1 cellular context compared by ENCODE assay signal in the genomic region with DNA sequence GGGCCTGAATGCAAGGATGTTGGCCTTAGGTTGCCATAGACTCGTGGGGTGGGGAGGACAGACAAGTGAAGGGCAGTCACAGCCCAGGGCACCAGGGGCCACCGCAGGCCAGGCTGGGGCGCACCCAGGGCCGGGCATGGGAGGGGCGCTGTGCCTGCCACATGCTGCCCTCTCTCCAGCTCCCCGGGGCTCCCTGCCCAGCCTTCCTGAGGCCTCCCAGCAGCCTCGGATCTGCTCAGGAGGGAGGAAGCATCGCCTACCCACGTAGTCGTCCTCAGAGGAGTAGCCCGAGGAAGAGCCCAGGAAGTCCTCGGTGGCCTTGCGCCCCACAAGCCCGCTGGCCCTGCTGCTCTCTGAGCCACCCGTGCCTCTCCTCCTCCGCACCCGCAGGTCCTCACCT.
TF ChIP-seq lines count a peak whose summit lies in the region.

No MANE protein-coding gene starts in this region.

TF ChIP-seq in GM23338, 12 proteins besides CTCF, POLR2A, EP300 and RAD21 (continued from another document):
- TF ChIP-seq ZNF462 (CRISPR knock-in tag; IDR thresholded peaks at IDR 0.05) (no peak), ZNF114 (CRISPR knock-in tag; IDR thresholded peaks at IDR 0.05) (no peak), ZNF331 (CRISPR knock-in tag; IDR thresholded peaks at IDR 0.05; ENCODE audit: low read depth) (no peak), JUNB (IDR thresholded peaks at IDR 0.05; ENCODE audit: unreplicated experiment) (no peak), EZH2 (IDR thresholded peaks at IDR 0.05; ENCODE audit: low read depth, unreplicated experiment) (no peak), POLR2AphosphoS5 (IDR thresholded peaks at IDR 0.05; ENCODE audit: low read depth) (no peak)
TF ChIP-seq in GM23338: peak in this region for 0.
